Comparison of ENCODE assay signal across 13 cellular contexts in the genomic region with DNA sequence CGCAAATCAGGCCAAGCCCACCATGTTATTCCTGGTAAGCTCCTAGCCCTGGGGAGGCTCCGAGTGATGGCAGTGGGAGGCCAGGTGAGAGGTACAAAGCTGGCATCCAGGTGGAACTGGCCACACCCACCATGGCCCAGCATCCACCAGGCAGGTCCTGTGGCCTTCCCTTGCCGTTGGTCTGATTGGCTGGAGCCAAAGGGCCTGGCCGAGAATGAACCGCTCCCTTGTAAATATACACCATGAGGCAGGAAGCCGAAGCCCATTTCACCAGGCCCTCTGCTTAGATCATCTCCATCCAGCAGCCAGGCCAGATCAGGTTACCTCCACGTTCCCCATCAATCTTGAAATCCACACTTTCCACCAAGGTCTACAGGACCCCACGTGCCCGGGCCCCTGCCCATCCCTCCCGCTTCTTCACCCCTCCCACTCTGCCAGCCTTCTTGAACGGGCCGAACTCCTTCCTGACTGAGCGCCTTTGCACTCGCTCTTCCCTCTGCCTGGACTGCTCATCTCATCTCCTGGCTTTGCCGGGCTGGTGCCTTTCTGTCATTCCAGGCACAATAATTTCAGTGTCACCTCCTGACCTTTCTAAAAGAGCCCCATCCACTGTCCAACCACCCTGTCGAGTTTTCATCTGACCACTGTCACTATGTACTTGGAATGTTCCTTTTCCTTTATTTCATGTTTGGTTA. TPM values are rescaled to one million over a fixed set of nuclear protein-coding genes. Genes with fewer than 3 reads are reported as not detected.
A peak's percentile ranks its signal among the peaks of the same experiment; 100 is the strongest.
DNase-seq lines count a peak whose midpoint lies in the region; ATAC-seq, FAIRE-seq and TF ChIP-seq lines count a peak whose summit lies in the region.
"Had no signal": no experiment of that assay in that cellular context is flagged by ENCODE, and none has a peak within 500 bp of the region (broad histone marks: within the 10 kb centered on the region; RNA-seq: fewer than 3 reads in every experiment).

No MANE protein-coding gene starts in this region.

- H3K4me3 Mint-ChIP-seq in activated CD4-positive, alpha-beta memory T cell treated with anti-CD3 and anti-CD28 coated beads for 36 hours, result peak overlapping the region; percentile 40

- FAIRE-seq in urothelium cell line (lab: Jason Lieb, UNC), result no peak

- H3K4me3 ChIP-seq in HEK293 (ENCODE audit: low read depth, low read length), result no peak overlapping the region
- H3K4me3 ChIP-seq: body of pancreas had no signal

- H3K9me3 Mint-ChIP-seq in activated CD4-positive, alpha-beta memory T cell treated with anti-CD3 and anti-CD28 coated beads for 36 hours, result peaks cover 2% of the 10 kb centered on the region

- intact Hi-C loops in activated CD4-positive, alpha-beta memory T cell treated with anti-CD3 and anti-CD28 coated beads for 36 hours (cut with micrococcal nuclease), result loop anchor here (5.0 kb wide), 1 partner anchor 73 kb away; no protein-coding TSS in a partner anchor

- H3K27me3 Mint-ChIP-seq in activated CD4-positive, alpha-beta memory T cell treated with anti-CD3 and anti-CD28 coated beads for 36 hours, result peaks cover 6% of the 10 kb centered on the region

- H3K27ac ChIP-seq in HEK293 (ENCODE audit: extremely low read depth, low read depth, low read length), result no peak overlapping the region
- H3K27ac ChIP-seq: 22Rv1, body of pancreas had no signal

- no peaks in the 10 kb centered on the region for H3K9me3 ChIP-seq in HEK293 (ENCODE audit: control insufficient read depth, insufficient read depth, low read depth, low read length)
- H3K9me3 ChIP-seq: body of pancreas had no signal

- no peaks in the 10 kb centered on the region for H3K36me3 ChIP-seq in HEK293 (ENCODE audit: control insufficient read depth in 2 of 2, insufficient read depth in 1 of 2, low read length in 2 of 2)

- H3K36me3 Mint-ChIP-seq in activated CD4-positive, alpha-beta memory T cell treated with anti-CD3 and anti-CD28 coated beads for 36 hours, result peaks cover 61% of the 10 kb centered on the region

- CTCF ChIA-PET in HEK293 (lab: Yijun Ruan, JAX), result no interaction called here
- CTCF ChIA-PET in activated CD4-positive, alpha-beta memory T cell treated with anti-CD3 and anti-CD28 coated beads for 36 hours (lab: Charles Lee), result interaction anchor here (2.4 to 3.1 kb wide), 2 partner anchors 16 to 285 kb away, joined by 9 to 29 read pairs; no protein-coding TSS in a partner anchor

- TF ChIP-seq CTCF in HEK293 (tag by site-specific recombination; IDR thresholded peaks at IDR 0.05) (no peak), GM13976 (IDR thresholded peaks at IDR 0.05; ENCODE audit: borderline replicate concordance, control extremely low read depth, extremely low read depth, insufficient read depth, missing control alignments) (no peak)

- H3K4me1 ChIP-seq in HEK293 (ENCODE audit: control insufficient read depth, insufficient read depth, low read length), result no peaks in the 10 kb centered on the region

- H3K4me1 Mint-ChIP-seq in activated CD4-positive, alpha-beta memory T cell treated with anti-CD3 and anti-CD28 coated beads for 36 hours (ENCODE audit: low read depth), result peaks cover 63% of the 10 kb centered on the region

- DNase-seq in DMS 273 (lab: John Stamatoyannopoulos, UW; ENCODE audit: unreplicated experiment) (peak; percentile 32), DMS 273 treated with DMSO at 0.1 percent for 48 hours (lab: John Stamatoyannopoulos, UW) (no peak), iris pigment epithelial cell (ENCODE audit: low read depth) (peak; percentile 44), urothelium cell line (ENCODE audit: low spot score) (no peak), GM13976 (ENCODE audit: low spot score) (no peak)
- peak; percentile 48 for DNase-seq in activated CD4-positive, alpha-beta memory T cell treated with anti-CD3 and anti-CD28 coated beads for 36 hours
- DNase-seq: body of pancreas; GDM1; NK-92 treated with Interleukin-12 subunit alpha and Interleukin-12 subunit beta, amount 100 ng/mL, for 24 hours had no signal

- in situ Hi-C loops in GM13976 (cut with MboI; ENCODE audit: low sequenced_read_pairs, unreplicated experiment), result loop anchor here (10.0 kb wide), 1 partner anchor 285 kb away; no protein-coding TSS in a partner anchor

- POLR2A ChIA-PET in HEK293 (lab: Yijun Ruan, JAX), result interaction anchor here (0.6 kb wide), 1 partner anchor 142 kb away, joined by 4 read pairs; no protein-coding TSS in a partner anchor
- POLR2A ChIA-PET in activated CD4-positive, alpha-beta memory T cell treated with anti-CD3 and anti-CD28 coated beads for 36 hours (lab: Charles Lee), result interaction anchor here (0.7 to 7.4 kb wide), 5 partner anchors 9 to 198 kb away, joined by 3 to 129 read pairs (median 3); no protein-coding TSS in a partner anchor

- peak overlapping the region; percentile 72 for H3K27ac Mint-ChIP-seq in activated CD4-positive, alpha-beta memory T cell treated with anti-CD3 and anti-CD28 coated beads for 36 hours

- no peak for ATAC-seq in HG02970 (IDR thresholded peaks at IDR 0.05; ENCODE audit: low FRiP score, unreplicated experiment)
- ATAC-seq: body of pancreas had no signal

TF ChIP-seq in HEK293, 187 proteins besides CTCF, POLR2A, EP300 and RAD21:
- TF ChIP-seq ZNF221 (tag by site-specific recombination; IDR thresholded peaks at IDR 0.05; ENCODE audit: borderline replicate concordance), result no peak
- no peak for TF ChIP-seq MZF1 (tag by site-specific recombination; IDR thresholded peaks at IDR 0.05; ENCODE audit: borderline replicate concordance)
- no peak for TF ChIP-seq KLF10 (tag by site-specific recombination; IDR thresholded peaks at IDR 0.05)
- no peak for TF ChIP-seq KLF1 (tag by site-specific recombination; IDR thresholded peaks at IDR 0.05)
- no peak for TF ChIP-seq ZNF394 (tag by site-specific recombination; IDR thresholded peaks at IDR 0.05; ENCODE audit: borderline replicate concordance)
- TF ChIP-seq ZNF747 (tag by site-specific recombination; IDR thresholded peaks at IDR 0.05), result no peak
- peak; percentile 58 for TF ChIP-seq ZNF600 (tag by site-specific recombination; IDR thresholded peaks at IDR 0.05)
- no peak for TF ChIP-seq ZNF175 (tag by site-specific recombination; IDR thresholded peaks at IDR 0.05)
TF ChIP-seq in HEK293: peak in this region for 1.

RNA-seq across cellular contexts. Expression of gene SOCS1, which starts 5.8 kb away (rescaled TPM):
- 100 to 1,000 TPM; 146 to 152 TPM for total RNA-seq in activated CD4-positive, alpha-beta memory T cell treated with anti-CD3 and anti-CD28 coated beads for 36 hours

RNA-seq across cellular contexts. Expression of gene TNP2, which starts 18.9 kb away (rescaled TPM):
- total RNA-seq in activated CD4-positive, alpha-beta memory T cell treated with anti-CD3 and anti-CD28 coated beads for 36 hours, result not detected
- total RNA-seq: body of pancreas, mucosa of gallbladder had no signal

RNA-seq across cellular contexts. Expression of gene PRM3, which starts 23.2 kb away (rescaled TPM):
- not detected for total RNA-seq in activated CD4-positive, alpha-beta memory T cell treated with anti-CD3 and anti-CD28 coated beads for 36 hours
- total RNA-seq: body of pancreas, mucosa of gallbladder had no signal

RNA-seq across cellular contexts. Expression of gene PRM2, which starts 26.0 kb away (rescaled TPM):
- not detected for total RNA-seq in activated CD4-positive, alpha-beta memory T cell treated with anti-CD3 and anti-CD28 coated beads for 36 hours
- total RNA-seq: body of pancreas, mucosa of gallbladder had no signal

RNA-seq across cellular contexts. Expression of gene PRM1, which starts 30.9 kb away (rescaled TPM):
- not detected for total RNA-seq in activated CD4-positive, alpha-beta memory T cell treated with anti-CD3 and anti-CD28 coated beads for 36 hours
- total RNA-seq: body of pancreas, mucosa of gallbladder had no signal

Comparison
In these comparisons a context has a peak if more than half of its experiments do, and no peak if none do; other contexts are left out.
1. DNase-seq: peak in DMS 273 (single experiment), activated CD4-positive, alpha-beta memory T cell treated with anti-CD3 and anti-CD28 coated beads for 36 hours (single experiment) and iris pigment epithelial cell (single experiment); none in DMS 273 treated with DMSO at 0.1 percent for 48 hours (single experiment), urothelium cell line (single experiment) and GM13976 (single experiment).